ENCODE assay signal across 8 cellular contexts in the genomic region with DNA sequence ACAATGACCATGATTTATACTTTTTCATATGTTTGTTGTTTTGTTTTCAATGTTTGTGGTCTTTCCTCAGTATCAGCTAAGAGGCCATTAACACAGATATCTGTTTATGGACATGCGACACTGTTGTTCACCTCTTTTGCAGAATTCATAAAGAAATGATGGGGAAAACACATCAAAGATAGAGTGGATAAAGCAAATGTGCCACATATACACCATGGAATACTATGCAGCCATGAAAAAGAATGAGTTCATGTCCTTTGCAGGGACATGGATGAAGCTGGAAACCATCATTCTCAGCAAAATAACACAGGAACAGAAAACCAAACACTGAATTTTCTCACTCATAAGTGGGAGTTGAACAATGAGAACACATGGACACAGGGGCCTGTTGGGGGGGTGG. TPM values are rescaled to one million over a fixed set of nuclear protein-coding genes. Genes with fewer than 3 reads are reported as not detected.
"Had no signal": no experiment of that assay in that cellular context is flagged by ENCODE, and none has a peak within 500 bp of the region (broad histone marks: within the 10 kb centered on the region; RNA-seq: fewer than 3 reads in every experiment).

No MANE protein-coding gene starts in this region.

RNA-seq across cellular contexts. Expression of a gene that starts 5.7 kb away (rescaled TPM):
- total RNA-seq: MCF 10A, PC-9, SJCRH30 had no signal

RNA-seq across cellular contexts. Expression of a gene that starts 27.0 kb away (rescaled TPM):
- total RNA-seq: LHCN-M2, MCF 10A, NCI-H460, PC-9, Right ventricle myocardium inferior, RPMI7951, SJCRH30, SK-MEL-5 had no signal
